ENCODE assay signal across 8 cellular contexts in the genomic region with DNA sequence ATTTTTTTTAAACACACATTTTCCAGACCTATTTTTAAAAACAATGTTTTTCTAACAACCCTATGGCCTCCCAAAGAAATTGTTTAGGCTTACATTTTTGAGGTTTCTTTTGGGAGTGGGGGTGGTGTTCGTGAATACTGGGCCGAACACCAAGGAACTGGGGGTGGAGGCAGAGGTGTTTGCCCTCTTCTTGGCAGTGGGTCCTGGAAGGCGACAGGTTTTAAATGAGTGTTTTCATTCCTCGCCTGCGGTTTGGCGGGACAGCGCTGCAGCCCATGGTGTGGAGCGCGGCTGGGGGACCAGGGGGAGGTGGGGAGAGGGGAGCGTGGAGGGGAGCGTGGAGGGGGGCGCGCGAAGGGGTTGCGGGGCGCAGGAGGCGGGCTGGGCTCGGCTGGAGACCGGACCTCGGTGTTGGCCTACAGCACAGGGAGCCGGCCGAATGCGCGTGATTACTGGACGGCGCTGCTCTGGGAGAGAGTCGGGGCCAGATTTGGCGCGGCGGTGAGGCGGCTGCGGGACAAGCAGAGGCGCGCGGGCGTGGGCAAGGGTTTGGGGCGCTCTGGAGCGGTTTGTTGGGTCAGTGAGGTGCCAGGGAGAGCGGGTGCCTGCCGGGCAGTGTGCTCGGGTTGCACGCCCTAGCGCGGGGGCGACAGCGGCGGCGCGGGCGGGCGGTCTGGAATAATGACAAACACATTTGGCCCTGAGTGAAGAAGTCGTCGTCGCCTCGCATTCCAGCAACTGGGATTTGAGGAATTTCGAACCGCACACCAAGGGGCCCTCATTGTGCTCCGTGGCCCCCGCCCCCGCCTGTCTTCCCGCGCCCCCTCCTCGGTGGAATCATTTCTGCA. TPM values are rescaled to one million over a fixed set of nuclear protein-coding genes. Genes with fewer than 3 reads are reported as not detected.
A peak's percentile ranks its signal among the peaks of the same experiment; 100 is the strongest.
DNase-seq lines count a peak whose midpoint lies in the region; ATAC-seq and TF ChIP-seq lines count a peak whose summit lies in the region.

No MANE protein-coding gene starts in this region.

- WGBS in heart right ventricle, 2 donors = 2 to 4% methylated on average over 61 to 63 of the region's 63 CpGs
- 3 to 7% (median 5%) methylated on average over 54 to 63 of the region's 63 CpGs for WGBS in psoas muscle, 3 donors

- no peak for TF ChIP-seq CTCF in heart right ventricle (IDR thresholded peaks at IDR 0.05)
- TF ChIP-seq CTCF in psoas muscle (IDR thresholded peaks at IDR 0.05) = no peak

- H3K4me1 ChIP-seq in heart right ventricle (peaks cover 8 to 91% (median 76%) of the 10 kb centered on the region in 9 donors), psoas muscle (peaks cover 42% of the 10 kb centered on the region)

- peak; percentile 43 for DNase-seq in EL
- peak; percentile 16 for DNase-seq in RPMI7951 (ENCODE audit: low read depth)
- peak in 1 of 2 donors; percentile 27 for DNase-seq in heart right ventricle
- peak; percentile 26 to 48 for DNase-seq in psoas muscle
- DNase-seq in SIG-M5 treated with dmso at 0.1 percent for 504 hours (lab: John Stamatoyannopoulos, UW; ENCODE audit: unreplicated experiment) = no peak
- no peak for DNase-seq in NCI-H446 treated with DMSO at 0.1 percent for 48 hours (lab: John Stamatoyannopoulos, UW)

- ATAC-seq in heart right ventricle = no peak
- ATAC-seq in psoas muscle = no peak
- ATAC-seq in HG03108 (IDR thresholded peaks at IDR 0.05; ENCODE audit: unreplicated experiment) = no peak
- no peak for ATAC-seq in HG02870 (IDR thresholded peaks at IDR 0.05; ENCODE audit: unreplicated experiment)

- H3K27me3 ChIP-seq in heart right ventricle (peaks cover 20 to 90% (median 80%) of the 10 kb centered on the region in 7 donors), psoas muscle (ENCODE audit: insufficient read depth in 3 of 3, low read length in 2 of 3) (peaks cover 0 to 81% (median 44%) of the 10 kb centered on the region in 3 donors)

- peak overlapping the region; percentile 26 to 65 (median 61) for H3K4me3 ChIP-seq in heart right ventricle
- peak overlapping the region; percentile 70 for H3K4me3 ChIP-seq in psoas muscle

- intact Hi-C loops in heart right ventricle (cut with DNase I) (loop anchor here (5.0 to 10.0 kb wide), 17 partner anchors 298 to 1998 kb away; a partner anchor contains a TSS), psoas muscle (cut with DNase I) (loop anchor here (5.0 to 10.0 kb wide), 7 partner anchors 323 to 1855 kb away; no protein-coding TSS in a partner anchor)

- H3K9me3 ChIP-seq in heart right ventricle = no peaks in the 10 kb centered on the region
- no peaks in the 10 kb centered on the region for H3K9me3 ChIP-seq in psoas muscle

- H3K27ac ChIP-seq in heart right ventricle (peak overlapping the region; percentile 9 to 85 (median 78)), psoas muscle (no peak overlapping the region)

- H3K36me3 ChIP-seq in heart right ventricle (peaks cover 0 to 4% (median 0%) of the 10 kb centered on the region in 9 donors), psoas muscle (ENCODE audit: insufficient read depth in 1 of 2, low read depth in 1 of 2) (no peaks in the 10 kb centered on the region)

RNA-seq across cellular contexts. Expression of a gene that starts 0.8 kb away (rescaled TPM):
- total RNA-seq in RPMI7951 (2014; rRNA removed; shearing (Covaris generic)) = 16.9 and 18.0 TPM in 2 replicates
- 10 to 100 TPM in 8 of 10 donors, 1 to 10 TPM in 2; 6.5 to 57.5 (median 14.7) TPM for total RNA-seq in heart right ventricle
- 10 to 100 TPM in 1 of 2 donors, 1 to 10 TPM in 1; 8.6 to 11.9 TPM for polyA plus RNA-seq in heart right ventricle
- 10 to 100 TPM; 12.9 to 32.6 (median 19.2) TPM for total RNA-seq in psoas muscle
- 1 to 10 TPM; 3.1 to 5.1 (median 3.6) TPM for polyA plus RNA-seq in psoas muscle

Comparison
In these comparisons a context has a peak if more than half of its experiments do, and no peak if none do; other contexts are left out.
1. DNase-seq: peak in EL (single experiment), RPMI7951 (single experiment) and psoas muscle (2 of 2); none in SIG-M5 treated with dmso at 0.1 percent for 504 hours (single experiment) and NCI-H446 treated with DMSO at 0.1 percent for 48 hours (single experiment).